ENCODE assay signal across 1 cellular context in genomic region chr11:118000067-118000849, GRCh38.
TF ChIP-seq lines count a peak whose summit lies in the region.

No MANE protein-coding gene starts in this region.

TF ChIP-seq in GM12891, 5 proteins besides CTCF, POLR2A, EP300 and RAD21 (continued from another document):
- TF ChIP-seq SPI1 (IDR thresholded peaks at IDR 0.05; ENCODE audit: low read depth, low read length), result no peak
- TF ChIP-seq POLR2AphosphoS5 (IDR thresholded peaks at IDR 0.05; ENCODE audit: low read depth, low read length), result no peak
